21 cellular contexts compared by ENCODE assay signal in genomic region chr11:27921472-27921871, GRCh38.
"Had no signal": no experiment of that assay in that cellular context is flagged by ENCODE, and none has a peak within 500 bp of the region (broad histone marks: within the 10 kb centered on the region; RNA-seq: fewer than 3 reads in every experiment).

No MANE protein-coding gene starts in this region.

- H3K4me3 Mint-ChIP-seq: activated naive CD4-positive, alpha-beta T cell treated with anti-CD3 and anti-CD28 coated beads, Interleukin-2, amount 10 ng/mL, durations not matched to agents 7 days and 5 days; activated naive CD8-positive, alpha-beta T cell treated with anti-CD3 and anti-CD28 coated beads, Interleukin-2, amount 50 U/mL, for 24 hours; endodermal cell; naive thymus-derived CD8-positive, alpha-beta T cell; stimulated activated memory B cell treated with anti-CD40 and anti-IgM and Interleukin-4, amounts not matched to agents 10 μg/mL and 1 μg/mL and 100 μg/mL, for 72 hours; type B pancreatic cell had no signal

- ATAC-seq: activated naive CD8-positive, alpha-beta T cell treated with anti-CD3 and anti-CD28 coated beads, Interleukin-2, amount 50 U/mL, for 24 hours; left cardiac atrium; naive thymus-derived CD8-positive, alpha-beta T cell; pancreas; sciatic nerve; stimulated activated memory B cell treated with anti-CD40 and anti-IgM and Interleukin-4, amounts not matched to agents 10 μg/mL and 1 μg/mL and 100 μg/mL, for 72 hours had no signal

- H3K4me1 Mint-ChIP-seq: activated naive CD4-positive, alpha-beta T cell treated with anti-CD3 and anti-CD28 coated beads, Interleukin-2, amount 10 ng/mL, durations not matched to agents 7 days and 5 days; activated naive CD8-positive, alpha-beta T cell treated with anti-CD3 and anti-CD28 coated beads, Interleukin-2, amount 50 U/mL, for 24 hours; endodermal cell; naive thymus-derived CD8-positive, alpha-beta T cell; stimulated activated memory B cell treated with anti-CD40 and anti-IgM and Interleukin-4, amounts not matched to agents 10 μg/mL and 1 μg/mL and 100 μg/mL, for 72 hours had no signal

- H3K36me3 Mint-ChIP-seq: activated naive CD4-positive, alpha-beta T cell treated with anti-CD3 and anti-CD28 coated beads, Interleukin-2, amount 10 ng/mL, durations not matched to agents 7 days and 5 days; naive thymus-derived CD8-positive, alpha-beta T cell; stimulated activated memory B cell treated with anti-CD40 and anti-IgM and Interleukin-4, amounts not matched to agents 10 μg/mL and 1 μg/mL and 100 μg/mL, for 72 hours; type B pancreatic cell had no signal

- H3K9me3 Mint-ChIP-seq: activated naive CD4-positive, alpha-beta T cell treated with anti-CD3 and anti-CD28 coated beads, Interleukin-2, amount 10 ng/mL, durations not matched to agents 7 days and 5 days; activated naive CD8-positive, alpha-beta T cell treated with anti-CD3 and anti-CD28 coated beads, Interleukin-2, amount 50 U/mL, for 24 hours; endodermal cell; stimulated activated memory B cell treated with anti-CD40 and anti-IgM and Interleukin-4, amounts not matched to agents 10 μg/mL and 1 μg/mL and 100 μg/mL, for 72 hours had no signal

- H3K27ac Mint-ChIP-seq: activated naive CD4-positive, alpha-beta T cell treated with anti-CD3 and anti-CD28 coated beads, Interleukin-2, amount 10 ng/mL, durations not matched to agents 7 days and 5 days; activated naive CD8-positive, alpha-beta T cell treated with anti-CD3 and anti-CD28 coated beads, Interleukin-2, amount 50 U/mL, for 24 hours; endodermal cell; naive thymus-derived CD8-positive, alpha-beta T cell; stimulated activated memory B cell treated with anti-CD40 and anti-IgM and Interleukin-4, amounts not matched to agents 10 μg/mL and 1 μg/mL and 100 μg/mL, for 72 hours; type B pancreatic cell had no signal

- H3K27me3 ChIP-seq: pancreas, testis had no signal

- FAIRE-seq: colon, pancreas had no signal

- H3K4me3 ChIP-seq: pancreas, testis had no signal

- H3K27me3 Mint-ChIP-seq: activated naive CD4-positive, alpha-beta T cell treated with anti-CD3 and anti-CD28 coated beads, Interleukin-2, amount 10 ng/mL, durations not matched to agents 7 days and 5 days; stimulated activated memory B cell treated with anti-CD40 and anti-IgM and Interleukin-4, amounts not matched to agents 10 μg/mL and 1 μg/mL and 100 μg/mL, for 72 hours; type B pancreatic cell had no signal

- H3K4me1 ChIP-seq: pancreas, testis had no signal

- H3K27ac ChIP-seq: pancreas, testis, VCaP had no signal

- DNase-seq: activated CD4-positive, alpha-beta T cell treated with anti-CD3 and anti-CD28 coated beads for 1 hour; activated CD8-positive, alpha-beta memory T cell treated with anti-CD3 and anti-CD28 coated beads for 24 hours; activated CD8-positive, alpha-beta memory T cell treated with anti-CD3 and anti-CD28 coated beads, Interleukin-2, amount 50 U/mL, for 48 hours; activated effector memory CD4-positive, alpha-beta T cell treated with Interleukin-2 at 50 U/mL for 16 hours; activated naive CD4-positive, alpha-beta T cell treated with anti-CD3 and anti-CD28 coated beads, Interleukin-2, amount 10 ng/mL, durations not matched to agents 7 days and 5 days; activated naive CD8-positive, alpha-beta T cell treated with anti-CD3 and anti-CD28 coated beads, Interleukin-2, amount 50 U/mL, for 24 hours; activated T-cell treated with anti-CD3 and anti-CD28 coated beads, Interleukin-2, amount 50 U/mL, for 48 hours; aorta; endodermal cell; left cardiac atrium; mesendoderm; naive thymus-derived CD8-positive, alpha-beta T cell; pancreas; stimulated activated CD4-positive, alpha-beta T cell treated with anti-CD3 and anti-CD28 coated beads, Interleukin-4, amount 100 ng/mL, for 4 hours; T-helper 2 cell; testis had no signal

- H3K9me3 ChIP-seq: pancreas, testis had no signal

- H3K36me3 ChIP-seq: pancreas had no signal
